ENCODE assay signal across 8 cellular contexts in genomic region chrX:121579016-121579760, GRCh38.
A peak's percentile ranks its signal among the peaks of the same experiment; 100 is the strongest.
DNase-seq lines count a peak whose midpoint lies in the region; ATAC-seq and TF ChIP-seq lines count a peak whose summit lies in the region.

No MANE protein-coding gene starts in this region.

- TF ChIP-seq CTCF in NB4 (IDR thresholded peaks at IDR 0.05; ENCODE audit: low read depth, low read length) (peak; percentile 22), chondrocyte (IDR thresholded peaks at IDR 0.05) (peak; percentile 79), natural killer cell (IDR thresholded peaks at IDR 0.05) (no peak)

- DNase-seq in DMS153 treated with DMSO at 0.1 percent for 48 hours (lab: John Stamatoyannopoulos, UW; ENCODE audit: unreplicated experiment) = peak; percentile 13
- DNase-seq in DMS153 (lab: John Stamatoyannopoulos, UW) = no peak
- DNase-seq in NB4 (ENCODE audit: low read depth) = peak; percentile 44
- no peak for DNase-seq in chondrocyte (ENCODE audit: low spot score)
- DNase-seq in stimulated activated CD4-positive, alpha-beta T cell treated with anti-CD3 and anti-CD28 coated beads, Interleukin-4, amount 100 ng/mL, for 24 hours = peak; percentile 21
- no peak for DNase-seq in natural killer cell

- H3K27ac Mint-ChIP-seq in chondrocyte (ENCODE audit: unreplicated experiment) (no peak overlapping the region), natural killer cell (no peak overlapping the region)

- H3K36me3 Mint-ChIP-seq in chondrocyte (ENCODE audit: low read depth) (no peaks in the 10 kb centered on the region), natural killer cell (no peaks in the 10 kb centered on the region)

- H3K9me3 Mint-ChIP-seq in chondrocyte (ENCODE audit: low read depth) (peaks cover 3% of the 10 kb centered on the region), natural killer cell (no peaks in the 10 kb centered on the region)

- intact Hi-C loops in natural killer cell (cut with micrococcal nuclease) = no loop called here

- no peak overlapping the region for H3K4me3 Mint-ChIP-seq in chondrocyte (ENCODE audit: unreplicated experiment)
- H3K4me3 Mint-ChIP-seq in natural killer cell = no peak overlapping the region

- H3K4me1 Mint-ChIP-seq in chondrocyte (ENCODE audit: low read depth) (no peaks in the 10 kb centered on the region), natural killer cell (no peaks in the 10 kb centered on the region)

- no peak for TF ChIP-seq POLR2A in NB4 (IDR thresholded peaks at IDR 0.05; ENCODE audit: extremely low read depth, insufficient read length)

- H3K27me3 Mint-ChIP-seq in chondrocyte (ENCODE audit: low read depth) (peaks cover 3% of the 10 kb centered on the region), natural killer cell (ENCODE audit: low read depth in 2 of 2) (no peaks in the 10 kb centered on the region)

- H3K4me3 ChIP-seq in NB4 (ENCODE audit: low read depth, low read length) = no peak overlapping the region

- peak; percentile 58 for ATAC-seq in GM19463 (IDR thresholded peaks at IDR 0.05; ENCODE audit: unreplicated experiment)
- no peak for ATAC-seq in natural killer cell
- no peak for ATAC-seq in GM21737 (IDR thresholded peaks at IDR 0.05; ENCODE audit: unreplicated experiment)

Comparison
In these comparisons a context has a peak if more than half of its experiments do, and no peak if none do; other contexts are left out.
1. DNase-seq: peak in DMS153 treated with DMSO at 0.1 percent for 48 hours (single experiment), NB4 (single experiment) and stimulated activated CD4-positive, alpha-beta T cell treated with anti-CD3 and anti-CD28 coated beads, Interleukin-4, amount 100 ng/mL, for 24 hours (single experiment); none in DMS153 (single experiment), chondrocyte (single experiment) and natural killer cell (single experiment).